11 cellular contexts compared by ENCODE assay signal in the genomic region with DNA sequence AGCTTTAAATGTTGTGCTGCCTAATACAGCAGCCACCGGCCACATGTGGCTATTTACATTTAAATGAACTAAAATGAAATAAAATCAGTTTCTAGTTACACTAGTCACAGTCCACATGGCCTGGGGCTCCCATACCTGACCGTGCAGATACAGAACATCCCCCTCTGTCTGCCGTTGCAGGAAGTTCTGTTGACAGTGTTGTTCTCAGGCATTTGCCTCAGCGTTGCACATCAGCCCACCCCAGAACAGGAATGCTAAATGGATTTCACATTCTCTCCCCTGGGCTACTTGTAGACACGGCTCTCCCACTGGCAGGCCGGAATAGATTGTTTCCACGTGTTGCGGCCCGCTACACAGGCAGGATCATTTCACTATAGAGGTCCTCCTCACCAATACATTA. TPM values are rescaled to one million over a fixed set of nuclear protein-coding genes. Genes with fewer than 3 reads are reported as not detected.
DNase-seq lines count a peak whose midpoint lies in the region; FAIRE-seq and TF ChIP-seq lines count a peak whose summit lies in the region.
"Had no signal": no experiment of that assay in that cellular context is flagged by ENCODE, and none has a peak within 500 bp of the region (broad histone marks: within the 10 kb centered on the region; RNA-seq: fewer than 3 reads in every experiment).

No MANE protein-coding gene starts in this region.

- POLR2A ChIA-PET in PC-9 (lab: Charles Lee; ENCODE audit: unreplicated experiment), result no interaction called here

- no peak overlapping the region for H3K18ac ChIP-seq in neuronal stem cell (ENCODE audit: low read length)

- H3K4me1 ChIP-seq in PC-9 (replicated peaks; ENCODE audit: insufficient read depth), result no peaks in the 10 kb centered on the region
- H3K4me1 ChIP-seq in fibroblast of lung (ENCODE audit: control insufficient read depth, extremely low read depth, insufficient read depth, low read length), result peaks cover 8% of the 10 kb centered on the region
- H3K4me1 ChIP-seq in neuronal stem cell (ENCODE audit: control insufficient read depth in 2 of 2, insufficient read depth in 1 of 2, low read depth in 1 of 2, low read length in 2 of 2), result peaks cover 17 to 44% of the 10 kb centered on the region in 2 donors

- H3K23ac ChIP-seq in neuronal stem cell (ENCODE audit: low read depth, low read length, poor library complexity), result no peak overlapping the region

- H3K4ac ChIP-seq in neuronal stem cell (ENCODE audit: low read length), result no peak overlapping the region

- no peak overlapping the region for H4K91ac ChIP-seq in neuronal stem cell (ENCODE audit: low read depth, low read length, poor library complexity)

- H2BK120ac ChIP-seq in neuronal stem cell (ENCODE audit: low read depth, low read length), result no peak overlapping the region

- H3K27me3 ChIP-seq in PC-9 (ENCODE audit: insufficient read depth, low read depth), result no peaks in the 10 kb centered on the region
- no peaks in the 10 kb centered on the region for H3K27me3 ChIP-seq in fibroblast of lung (ENCODE audit: control insufficient read depth, insufficient read depth, low read length)
- no peaks in the 10 kb centered on the region for H3K27me3 ChIP-seq in neuronal stem cell (ENCODE audit: control insufficient read depth in 3 of 3, insufficient read depth in 3 of 3, low read depth in 1 of 3, low read length in 3 of 3)

- no peak for TF ChIP-seq POLR2A in GM12891 (IDR thresholded peaks at IDR 0.05; ENCODE audit: low read depth, low read length)

- no peak overlapping the region for H4K8ac ChIP-seq in neuronal stem cell (ENCODE audit: low read depth, low read length)

- intact Hi-C loops in PC-9 (cut with micrococcal nuclease; ENCODE audit: unreplicated experiment), result no loop called here

- TF ChIP-seq CTCF in 22Rv1 (IDR thresholded peaks at IDR 0.05) (peak; percentile 58), PC-9 (conservative IDR thresholded peaks at IDR 0.05) (peak; percentile 48), fibroblast of lung (conservative IDR thresholded peaks at IDR 0.05 in 1 of 2, IDR thresholded peaks at IDR 0.05 in 1 of 2; ENCODE audit: low read depth in 1 of 2, low read length in 2 of 2) (peak; percentile 9 to 26)

- no peaks in the 10 kb centered on the region for H3K79me2 ChIP-seq in PC-9 (ENCODE audit: low read depth)
- H3K79me2 ChIP-seq in fibroblast of lung (ENCODE audit: control insufficient read depth, insufficient read depth, low read length), result no peaks in the 10 kb centered on the region

- no peak overlapping the region for H2BK5ac ChIP-seq in neuronal stem cell (ENCODE audit: low read length)

- no CpG with 5 or more reads among the region's 9 CpGs for WGBS in neuronal stem cell (ENCODE audit: extremely low coverage in 2 of 2, insufficient read length in 2 of 2, insufficient replicate concordance in 1 of 2), 2 donors

- no peaks in the 10 kb centered on the region for H3K9me2 ChIP-seq in PC-9 (ENCODE audit: insufficient read depth)

- H3K9me3 ChIP-seq in PC-9 (ENCODE audit: insufficient read depth, low read depth) (no peaks in the 10 kb centered on the region), fibroblast of lung (ENCODE audit: control insufficient read depth, insufficient read depth, low read depth, low read length) (no peaks in the 10 kb centered on the region), neuronal stem cell (replicated peaks in 1 of 2; ENCODE audit: control insufficient read depth in 2 of 2, insufficient read depth in 1 of 2, low read depth in 1 of 2, low read length in 2 of 2) (no peaks in the 10 kb centered on the region)

- H4K20me1 ChIP-seq in PC-9 (ENCODE audit: insufficient read depth), result no peaks in the 10 kb centered on the region
- H4K20me1 ChIP-seq in fibroblast of lung (ENCODE audit: control insufficient read depth, extremely low read depth, insufficient read depth, low read length), result no peaks in the 10 kb centered on the region

- peak; percentile 76 for FAIRE-seq in GM12891 (lab: Jason Lieb, UNC)
- FAIRE-seq: islet of Langerhans had no signal

- no peaks in the 10 kb centered on the region for H3F3A ChIP-seq in PC-9 (ENCODE audit: insufficient read depth, low read depth)

- peaks cover 3% of the 10 kb centered on the region for H3K79me1 ChIP-seq in neuronal stem cell (ENCODE audit: low read depth, low read length)

- H2BK15ac ChIP-seq in neuronal stem cell (ENCODE audit: low read length), result no peak overlapping the region

- no peak overlapping the region for H3K14ac ChIP-seq in neuronal stem cell (ENCODE audit: low read length)

- H3K27ac ChIP-seq in 22Rv1 (no peak overlapping the region), PC-9 (no peak overlapping the region), fibroblast of lung (ENCODE audit: insufficient read depth, low read length) (no peak overlapping the region), neuronal stem cell (replicated peaks; ENCODE audit: low read length) (no peak overlapping the region)

- BruUV-seq in PC-9 (replicated peaks; lab: Mats Ljungman, UMichigan), result no TSS peak

- CTCF ChIA-PET in PC-9 (lab: Charles Lee), result interaction anchor here (0.6 kb wide), 1 partner anchor 10 kb away, joined by 4 read pairs; no protein-coding TSS in a partner anchor

- H3K4me3 ChIP-seq in PC-9 (no peak overlapping the region), fibroblast of lung (replicated peaks in 1 of 4; ENCODE audit: control extremely low read depth in 1 of 4, insufficient read depth in 1 of 4, low read depth in 3 of 4, low read length in 4 of 4) (no peak overlapping the region), neuronal stem cell (ENCODE audit: low read length in 2 of 2) (no peak overlapping the region)

- DNase-seq in GM12891 (ENCODE audit: insufficient read length, low spot score) (peak; percentile 30), PC-9 (no peak), fibroblast of lung (ENCODE audit: low read depth in 2 of 2) (no peak), AML-193 (lab: John Stamatoyannopoulos, UW) (no peak), neuronal stem cell (ENCODE audit: low spot score) (no peak), midbrain (lab: John Stamatoyannopoulos, UW) (no peak), LoVo (ENCODE audit: low spot score) (no peak)
- DNase-seq: stimulated activated CD4-positive, alpha-beta T cell treated with anti-CD3 and anti-CD28 coated beads, Interleukin-2, amount 100 ng/mL, for 48 hours had no signal

- H3K9ac ChIP-seq in fibroblast of lung (ENCODE audit: insufficient read depth, low read length) (no peak overlapping the region), neuronal stem cell (ENCODE audit: low read depth, low read length, poor library complexity) (no peak overlapping the region)

- H3K4me2 ChIP-seq in PC-9, result no peak overlapping the region
- H3K4me2 ChIP-seq in fibroblast of lung (ENCODE audit: extremely low read depth, insufficient read depth, low read length), result no peak overlapping the region
- H3K4me2 ChIP-seq in neuronal stem cell (ENCODE audit: insufficient read depth, low read length, poor library complexity, severe bottlenecking), result no peak overlapping the region

- H2BK12ac ChIP-seq in neuronal stem cell (ENCODE audit: low read length), result no peak overlapping the region

- H3K36me3 ChIP-seq in PC-9 (ENCODE audit: low read depth) (peaks cover 37% of the 10 kb centered on the region), fibroblast of lung (ENCODE audit: control insufficient read depth, insufficient read depth, low read length) (peaks cover 19% of the 10 kb centered on the region), neuronal stem cell (replicated peaks in 1 of 2; ENCODE audit: control insufficient read depth in 2 of 2, insufficient read depth in 2 of 2, low read length in 2 of 2) (peaks cover 87 to 98% of the 10 kb centered on the region in 2 donors)

- H2AFZ ChIP-seq in PC-9 (no peak overlapping the region), fibroblast of lung (ENCODE audit: low read length) (no peak overlapping the region), neuronal stem cell (ENCODE audit: low read length) (no peak overlapping the region)

- no peak overlapping the region for H2AK5ac ChIP-seq in neuronal stem cell (ENCODE audit: low read depth, low read length)

TF ChIP-seq in GM12891, 5 proteins besides CTCF, POLR2A, EP300 and RAD21:
- no peak for TF ChIP-seq POLR2AphosphoS5 (IDR thresholded peaks at IDR 0.05; ENCODE audit: low read depth, low read length)
- TF ChIP-seq PAX5 (IDR thresholded peaks at IDR 0.05; ENCODE audit: insufficient read depth, low read length, severe bottlenecking), result no peak
- TF ChIP-seq TAF1 (IDR thresholded peaks at IDR 0.05; ENCODE audit: low read depth, low read length), result no peak
- TF ChIP-seq POU2F2 (IDR thresholded peaks at IDR 0.05; ENCODE audit: low read depth, low read length), result no peak
- TF ChIP-seq SPI1 (IDR thresholded peaks at IDR 0.05; ENCODE audit: low read depth, low read length), result no peak

RNA-seq across cellular contexts. Expression of a gene that starts 26.3 kb away (rescaled TPM):
- 3.3 TPM for polyA plus RNA-seq in GM12891 (2012; ENCODE audit: low read depth, missing spikeins)
- 42.9 and 51.5 TPM in 2 replicates for total RNA-seq in PC-9 (2021)
- 34.2 and 57.3 TPM in 2 replicates for total RNA-seq in fibroblast of lung
- polyA plus RNA-seq in fibroblast of lung, result 5.8 and 16.3 TPM in 2 replicates
- 6.2 and 17.1 TPM in 2 replicates for polyA plus RNA-seq in fibroblast of lung (2012)
- polyA minus RNA-seq in fibroblast of lung (ENCODE audit: low replicate concordance), result 28.6 and 44.2 TPM in 2 replicates
- 64.8 TPM for polyA plus RNA-seq in neuronal stem cell (2013, experiment 1 of 2)
- 65.6 TPM for polyA plus RNA-seq in neuronal stem cell (2013, experiment 2 of 2)
- total RNA-seq: G401 had no signal
